ENCODE assay signal across 8 cellular contexts in the genomic region with DNA sequence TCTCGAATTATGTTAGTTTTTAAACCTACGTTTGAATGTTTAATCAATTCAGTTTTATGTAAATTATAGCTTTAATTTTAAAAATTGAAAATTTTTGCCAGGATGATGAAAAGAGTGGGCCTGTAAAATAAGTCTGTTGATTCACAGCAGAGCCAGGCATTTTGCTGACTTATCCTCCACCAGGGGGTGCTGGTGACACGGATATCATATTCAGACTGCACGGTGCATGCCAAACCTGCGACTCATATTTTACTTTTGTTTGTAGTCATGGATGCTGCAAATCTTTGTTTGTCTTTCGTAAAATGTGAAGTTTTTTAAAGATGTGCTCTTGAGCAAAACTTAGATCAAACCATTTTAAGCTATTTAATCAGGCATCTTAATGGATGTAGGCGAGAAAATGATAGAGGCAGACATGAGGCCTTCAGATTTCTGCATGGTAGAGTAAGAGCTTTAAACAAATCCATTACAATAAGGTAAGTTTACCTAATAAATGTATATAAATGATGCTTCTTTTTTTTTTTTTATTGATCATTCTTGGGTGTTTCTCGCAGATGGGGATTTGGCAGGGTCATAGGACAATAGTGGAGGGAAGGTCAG. TPM values are rescaled to one million over a fixed set of nuclear protein-coding genes. Genes with fewer than 3 reads are reported as not detected.
DNase-seq lines count a peak whose midpoint lies in the region; ATAC-seq and TF ChIP-seq lines count a peak whose summit lies in the region.

No MANE protein-coding gene starts in this region.

- no peaks in the 10 kb centered on the region for H3K9me3 ChIP-seq in RWPE2 (ENCODE audit: severe bottlenecking)
- no peaks in the 10 kb centered on the region for H3K9me3 ChIP-seq in body of pancreas

- H3K4me1 ChIP-seq in RWPE2 (ENCODE audit: insufficient read depth, poor library complexity, severe bottlenecking) (no peaks in the 10 kb centered on the region), body of pancreas (no peaks in the 10 kb centered on the region)

- DNase-seq in DMS 273 (lab: John Stamatoyannopoulos, UW; ENCODE audit: unreplicated experiment) (peak; percentile 69), DMS 273 treated with DMSO at 0.1 percent for 48 hours (lab: John Stamatoyannopoulos, UW) (no peak), GM19240 (ENCODE audit: insufficient read length, low spot score) (peak; percentile 8), RWPE2 (ENCODE audit: low spot score) (peak; percentile 70), body of pancreas (peak; percentile 53 to 74 (median 65)), iris pigment epithelial cell (ENCODE audit: low read depth) (peak; percentile 89)
- DNase-seq in stimulated activated CD4-positive, alpha-beta T cell treated with anti-CD3 and anti-CD28 coated beads, Interleukin-2, amount 100 ng/mL, for 24 hours, result peak; percentile 53 to 59

- TF ChIP-seq POLR2A in body of pancreas (IDR thresholded peaks at IDR 0.05), result no peak

- ATAC-seq in HG03378 (IDR thresholded peaks at IDR 0.05; ENCODE audit: unreplicated experiment) (peak; percentile 83), RWPE2 (ENCODE audit: low read depth) (peak; percentile 94), body of pancreas (peak; percentile 70)

- intact Hi-C loops in body of pancreas (cut with DNase I), result no loop called here

- no peak overlapping the region for H3K27ac ChIP-seq in RWPE2 (ENCODE audit: poor library complexity, severe bottlenecking)
- H3K27ac ChIP-seq in body of pancreas, result no peak overlapping the region

- peak; percentile 83 for TF ChIP-seq CTCF in RWPE2 (IDR thresholded peaks at IDR 0.05; ENCODE audit: poor library complexity, severe bottlenecking)
- TF ChIP-seq CTCF in body of pancreas (IDR thresholded peaks at IDR 0.05), result peak; percentile 23 to 66 (median 44)

- H3K27me3 ChIP-seq in RWPE2 (ENCODE audit: insufficient read depth, poor library complexity, severe bottlenecking) (no peaks in the 10 kb centered on the region), body of pancreas (no peaks in the 10 kb centered on the region)

- H3K4me3 ChIP-seq in RWPE2 (ENCODE audit: severe bottlenecking) (no peak overlapping the region), body of pancreas (no peak overlapping the region)

- H3K36me3 ChIP-seq in RWPE2 (ENCODE audit: low read depth) (no peaks in the 10 kb centered on the region), body of pancreas (replicated peaks in 1 of 2; ENCODE audit: insufficient read depth in 1 of 2, low read depth in 2 of 2) (no peaks in the 10 kb centered on the region)

- WGBS in body of pancreas, 2 donors, result 30 to 33% methylated on average over 8 of the region's 8 CpGs

RNA-seq across cellular contexts. Expression of gene OR8B3, which starts 3.6 kb away (rescaled TPM):
- not detected for total RNA-seq in body of pancreas

RNA-seq across cellular contexts. Expression of gene OR8B2, which starts 18.1 kb away (rescaled TPM):
- total RNA-seq in body of pancreas, result not detected

RNA-seq across cellular contexts. Expression of gene OR8B4, which starts 22.2 kb away (rescaled TPM):
- not detected for total RNA-seq in body of pancreas

RNA-seq across cellular contexts. Expression of gene OR8B8, which starts 43.1 kb away (rescaled TPM):
- not detected for total RNA-seq in body of pancreas
